ENCODE assay signal across 9 cellular contexts in the genomic region with DNA sequence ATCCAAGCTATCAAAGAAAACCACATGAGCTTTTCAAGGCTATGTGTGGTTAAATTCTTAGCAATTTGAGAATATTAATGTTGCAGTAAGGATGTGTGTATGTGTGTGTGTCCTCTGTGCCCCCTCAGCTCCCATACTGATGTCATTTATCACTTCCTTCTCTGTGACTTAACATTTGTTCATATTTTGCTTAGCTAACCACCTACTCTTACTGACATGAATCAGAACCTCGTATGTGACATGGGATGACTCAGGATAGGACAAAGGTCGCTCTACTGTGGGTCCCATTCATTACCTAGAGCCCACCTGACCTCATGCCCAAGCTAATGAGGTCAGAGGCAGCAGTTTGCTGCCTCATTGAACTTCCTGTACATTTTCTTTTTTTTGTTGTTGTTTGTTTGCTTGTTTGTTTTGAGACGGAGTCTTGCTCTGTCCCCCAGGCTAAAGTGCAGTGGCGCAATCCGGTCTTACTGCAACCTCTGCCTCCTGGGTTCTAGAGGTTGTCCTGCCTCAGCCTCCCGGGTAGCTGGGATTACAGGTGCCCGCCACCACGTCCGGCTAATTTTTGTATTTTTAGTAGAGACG. TPM values are rescaled to one million over a fixed set of nuclear protein-coding genes. Genes with fewer than 3 reads are reported as not detected.
DNase-seq lines count a peak whose midpoint lies in the region; ATAC-seq and TF ChIP-seq lines count a peak whose summit lies in the region.
"Had no signal": no experiment of that assay in that cellular context is flagged by ENCODE, and none has a peak within 500 bp of the region (broad histone marks: within the 10 kb centered on the region; RNA-seq: fewer than 3 reads in every experiment).

No MANE protein-coding gene starts in this region.

- BruUV-seq in OCI-LY7 (replicated peaks; lab: Mats Ljungman, UMichigan): no TSS peak

- no peaks in the 10 kb centered on the region for H3K9me2 ChIP-seq in OCI-LY7 (ENCODE audit: insufficient read depth, low read length)

- no peaks in the 10 kb centered on the region for H3K79me2 ChIP-seq in OCI-LY7 (ENCODE audit: insufficient read depth, low read depth, low read length)

- TF ChIP-seq CTCF in OCI-LY7 (conservative IDR thresholded peaks at IDR 0.05; ENCODE audit: low read length): no peak

- ATAC-seq in GM21390 (IDR thresholded peaks at IDR 0.05; ENCODE audit: unreplicated experiment) (peak; percentile 34), HG03097 (IDR thresholded peaks at IDR 0.05; ENCODE audit: low FRiP score, unreplicated experiment) (no peak), GM19397 (IDR thresholded peaks at IDR 0.05; ENCODE audit: unreplicated experiment) (no peak)

- CTCF ChIA-PET in OCI-LY7 (lab: Charles Lee; ENCODE audit: unreplicated experiment): no interaction called here

- no peak for DNase-seq in OCI-LY7 (ENCODE audit: low spot score)
- peak; percentile 40 for DNase-seq in foreskin melanocyte
- no peak for DNase-seq in posterior vena cava (ENCODE audit: low spot score)
- DNase-seq in GDM1 (lab: John Stamatoyannopoulos, UW): no peak

- H3K4me1 ChIP-seq in BLaER1 treated with 17β-estradiol and CSF1 and Interleukin-3, amounts not matched to agents 10 nM and 100 nM: peaks cover 19 to 45% (median 23%) of the 10 kb centered on the region in 10 experiments
- peaks cover 17% of the 10 kb centered on the region for H3K4me1 ChIP-seq in OCI-LY7 (ENCODE audit: insufficient read depth, low read length, poor library complexity, severe bottlenecking)

- H3K27ac ChIP-seq in BLaER1 treated with 17β-estradiol and CSF1 and Interleukin-3, amounts not matched to agents 10 nM and 100 nM: peak overlapping the region in 5 of 11 experiments; percentile 3 to 39 (median 20); a peak in 5 of 22 replicates
- H3K27ac ChIP-seq in OCI-LY7 (ENCODE audit: low read depth, low read length, poor library complexity, severe bottlenecking): no peak overlapping the region

- H3K4me3 ChIP-seq in BLaER1 treated with 17β-estradiol and CSF1 and Interleukin-3, amounts not matched to agents 10 nM and 100 nM: no peak overlapping the region
- H3K4me3 ChIP-seq in OCI-LY7 (ENCODE audit: low read depth, low read length, poor library complexity, severe bottlenecking): no peak overlapping the region

- no peaks in the 10 kb centered on the region for H3K27me3 ChIP-seq in BLaER1 treated with 17β-estradiol and CSF1 and Interleukin-3, amounts not matched to agents 10 nM and 100 nM

- H3K9me3 ChIP-seq in BLaER1 treated with 17β-estradiol and CSF1 and Interleukin-3, amounts not matched to agents 10 nM and 100 nM (replicated peaks in 1 of 11): no peaks in the 10 kb centered on the region
- H3K9me3 ChIP-seq in OCI-LY7 (ENCODE audit: low read length): no peaks in the 10 kb centered on the region

- no peaks in the 10 kb centered on the region for H3K36me3 ChIP-seq in BLaER1 treated with 17β-estradiol and CSF1 and Interleukin-3, amounts not matched to agents 10 nM and 100 nM
- no peaks in the 10 kb centered on the region for H3K36me3 ChIP-seq in OCI-LY7 (ENCODE audit: insufficient read depth, low read length)

- POLR2A ChIA-PET in OCI-LY7 (lab: Charles Lee): interaction anchor here (0.7 to 2.9 kb wide), 9 partner anchors 11 to 205 kb away, joined by 3 to 11 read pairs (median 3); no protein-coding TSS in a partner anchor

- H4K20me1 ChIP-seq in BLaER1 treated with 17β-estradiol and CSF1 and Interleukin-3, amounts not matched to agents 10 nM and 100 nM: no peaks in the 10 kb centered on the region
- H4K20me1 ChIP-seq in OCI-LY7 (ENCODE audit: insufficient read depth, low read length): no peaks in the 10 kb centered on the region

- intact Hi-C loops in OCI-LY7 (cut with micrococcal nuclease; ENCODE audit: unreplicated experiment): loop anchor here (1.0 to 2.0 kb wide), 5 partner anchors 81 to 232 kb away; partner anchors contain the start of gene ACSL3
- intact Hi-C loops in posterior vena cava (cut with DNase I): loop anchor here in 1 of 2 donors (5.0 kb wide), 1 partner anchor 200 kb away; no protein-coding TSS in a partner anchor

- 0 out of 22 replicates have a peak overlapping the region, but pooled peaks of 1 of the 11 experiments have one; percentile 13 for H3K9ac ChIP-seq in BLaER1 treated with 17β-estradiol and CSF1 and Interleukin-3, amounts not matched to agents 10 nM and 100 nM

- peak overlapping the region in 8 of 11 experiments; percentile 13 to 61 (median 30); a peak in 12 of 22 replicates for H3K4me2 ChIP-seq in BLaER1 treated with 17β-estradiol and CSF1 and Interleukin-3, amounts not matched to agents 10 nM and 100 nM
- H3K4me2 ChIP-seq in OCI-LY7 (ENCODE audit: low read length): no peak overlapping the region

- H2AFZ ChIP-seq in OCI-LY7 (ENCODE audit: low read length): peak overlapping the region; percentile 38; the same call in 1 of the 2 replicates

RNA-seq across cellular contexts. Expression of gene MOGAT1, which starts 36.3 kb away (rescaled TPM):
- total RNA-seq in OCI-LY7 (2014; rRNA removed; shearing (Covaris generic)): not detected in 2 replicates
- total RNA-seq in OCI-LY7 (2022): not detected in 2 replicates
- not detected for total RNA-seq in posterior vena cava
- total RNA-seq: dermis microvascular lymphatic vessel endothelial cell had no signal

RNA-seq across cellular contexts. Expression of gene FARSB, which starts 51.9 kb away (rescaled TPM):
- total RNA-seq in OCI-LY7 (2014; rRNA removed; shearing (Covaris generic)): 23.4 and 24.9 TPM in 2 replicates
- total RNA-seq in OCI-LY7 (2022): 44.5 and 46.7 TPM in 2 replicates
- 10 to 100 TPM; 17.0 to 21.9 TPM for total RNA-seq in posterior vena cava
